In the genomic region with DNA sequence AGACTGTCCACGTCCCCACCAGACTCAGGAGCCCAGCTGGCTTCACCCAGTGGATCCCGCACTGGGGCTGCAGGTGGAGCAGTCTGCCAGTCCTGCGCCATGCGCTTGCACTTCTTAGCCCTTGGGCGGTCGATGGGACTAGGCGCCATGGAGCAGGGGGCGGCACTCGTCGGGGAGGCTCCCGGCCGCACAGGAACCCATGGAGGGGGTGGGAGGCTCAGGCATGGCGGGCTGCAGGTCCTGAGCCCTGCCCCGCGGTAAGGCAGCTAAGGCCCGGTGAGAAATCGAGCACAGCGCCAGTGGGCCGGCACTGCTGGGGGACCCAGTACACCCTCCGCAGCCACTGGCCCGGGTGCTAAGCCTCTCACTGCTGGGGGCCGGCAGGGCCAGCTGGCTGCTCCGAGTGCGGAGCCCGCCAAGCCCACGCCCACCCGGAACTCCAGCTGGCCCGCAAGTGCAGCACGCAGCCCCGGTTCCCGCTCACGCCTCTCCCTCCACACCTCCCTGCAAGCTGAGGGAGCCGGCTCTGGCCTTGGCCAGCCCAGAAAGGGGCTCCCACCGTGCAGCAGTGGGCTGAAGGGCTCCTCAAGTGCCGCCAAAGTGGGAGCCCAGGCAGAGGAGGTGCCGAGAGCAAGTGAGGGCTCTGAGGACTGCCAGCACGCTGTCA, we compare ENCODE assay signal across 7 cellular contexts. TPM values are rescaled to one million over a fixed set of nuclear protein-coding genes. Genes with fewer than 3 reads are reported as not detected.
"Had no signal": no experiment of that assay in that cellular context is flagged by ENCODE, and none has a peak within 500 bp of the region (broad histone marks: within the 10 kb centered on the region; RNA-seq: fewer than 3 reads in every experiment).

No MANE protein-coding gene starts in this region.

RNA-seq across cellular contexts. Expression of a gene that starts 35.4 kb away (rescaled TPM):
- total RNA-seq: activated B cell treated with CpG ODN at 0.5 μM for 24 hours; activated CD8-positive, alpha-beta memory T cell treated with anti-CD3 and anti-CD28 coated beads for 36 hours; activated CD8-positive, alpha-beta T cell treated with anti-CD3 and anti-CD28 coated beads, Interleukin-2, amount 10 ng/mL, durations not matched to agents 7 days and 5 days; cardiac septum; endothelial cell of umbilical vein; T-helper 1 cell treated with Interleukin-12 subunit alpha and Interleukin-12 subunit beta and Interleukin-4 antibody, amounts not matched to agents 30 ng/mL and 1 ng/mL, for 36 hours; T-helper 2 cell treated with Interferon-gamma antibody and Interleukin-4, amounts not matched to agents 100 ng/mL and 5 ng/mL, for 36 hours had no signal
- polyA plus RNA-seq: endothelial cell of umbilical vein had no signal
